Comparison of ENCODE assay signal across 8 cellular contexts in genomic region chr16:31265329-31266245, GRCh38. TPM values are rescaled to one million over a fixed set of nuclear protein-coding genes. Genes with fewer than 3 reads are reported as not detected.
DNase-seq lines count a peak whose midpoint lies in the region; ATAC-seq and TF ChIP-seq lines count a peak whose summit lies in the region.

No MANE protein-coding gene starts in this region.

- H3K4me1 Mint-ChIP-seq in activated T-cell treated with anti-CD3 and anti-CD28 coated beads, Interleukin-2, amount 50 U/mL, for 24 hours (ENCODE audit: low read depth), result peaks cover 40% of the 10 kb centered on the region
- peaks cover 48% of the 10 kb centered on the region for H3K4me1 Mint-ChIP-seq in stimulated activated effector memory CD8-positive, alpha-beta T cell treated with anti-CD3 and anti-CD28 coated beads, Interleukin-12 subunit alpha, Interleukin-12 subunit beta, amount 100 ng/mL, for 72 hours

- H3K4me3 Mint-ChIP-seq in activated T-cell treated with anti-CD3 and anti-CD28 coated beads, Interleukin-2, amount 50 U/mL, for 24 hours, result peak overlapping the region; percentile 49
- H3K4me3 Mint-ChIP-seq in stimulated activated effector memory CD8-positive, alpha-beta T cell treated with anti-CD3 and anti-CD28 coated beads, Interleukin-12 subunit alpha, Interleukin-12 subunit beta, amount 100 ng/mL, for 72 hours, result peak overlapping the region; percentile 71

- H3K27me3 Mint-ChIP-seq in activated T-cell treated with anti-CD3 and anti-CD28 coated beads, Interleukin-2, amount 50 U/mL, for 24 hours, result no peaks in the 10 kb centered on the region

- no peaks in the 10 kb centered on the region for H3K9me3 ChIP-seq in BE2C

- peak overlapping the region; percentile 91 for H3K27ac Mint-ChIP-seq in activated T-cell treated with anti-CD3 and anti-CD28 coated beads, Interleukin-2, amount 50 U/mL, for 24 hours
- H3K27ac Mint-ChIP-seq in stimulated activated effector memory CD8-positive, alpha-beta T cell treated with anti-CD3 and anti-CD28 coated beads, Interleukin-12 subunit alpha, Interleukin-12 subunit beta, amount 100 ng/mL, for 72 hours, result peak overlapping the region; percentile 96

- ATAC-seq in GM21737 (IDR thresholded peaks at IDR 0.05; ENCODE audit: unreplicated experiment), result peak; percentile 84
- ATAC-seq in stimulated activated effector memory CD8-positive, alpha-beta T cell treated with anti-CD3 and anti-CD28 coated beads, Interleukin-12 subunit alpha, Interleukin-12 subunit beta, amount 100 ng/mL, for 72 hours, result peak; percentile 98

- TF ChIP-seq CTCF in BE2C (IDR thresholded peaks at IDR 0.05; ENCODE audit: low read depth, low read length), result no peak

- no peak overlapping the region for H3K4me3 ChIP-seq in BE2C (ENCODE audit: low read depth, low read length)

- H3K9me3 Mint-ChIP-seq in activated T-cell treated with anti-CD3 and anti-CD28 coated beads, Interleukin-2, amount 50 U/mL, for 24 hours, result no peaks in the 10 kb centered on the region
- no peaks in the 10 kb centered on the region for H3K9me3 Mint-ChIP-seq in stimulated activated effector memory CD8-positive, alpha-beta T cell treated with anti-CD3 and anti-CD28 coated beads, Interleukin-12 subunit alpha, Interleukin-12 subunit beta, amount 100 ng/mL, for 72 hours

- H3K36me3 ChIP-seq in BE2C, result no peaks in the 10 kb centered on the region

- H3K36me3 Mint-ChIP-seq in activated T-cell treated with anti-CD3 and anti-CD28 coated beads, Interleukin-2, amount 50 U/mL, for 24 hours (ENCODE audit: low read depth), result no peaks in the 10 kb centered on the region
- H3K36me3 Mint-ChIP-seq in stimulated activated effector memory CD8-positive, alpha-beta T cell treated with anti-CD3 and anti-CD28 coated beads, Interleukin-12 subunit alpha, Interleukin-12 subunit beta, amount 100 ng/mL, for 72 hours, result peaks cover 21% of the 10 kb centered on the region

- H3K27me3 ChIP-seq in BE2C, result peaks cover 24% of the 10 kb centered on the region

- H3K4me1 ChIP-seq in BE2C, result no peaks in the 10 kb centered on the region

- DNase-seq in ELF-1 (ENCODE audit: low read depth, low spot score) (peak; percentile 31), M059J (ENCODE audit: low read depth) (peak; percentile 78), kidney tubule cell (ENCODE audit: low spot score) (peak; percentile 93), amniotic stem cell (lab: John Stamatoyannopoulos, UW) (no peak), BE2C (no peak)
- peak; percentile 80 for DNase-seq in activated T-cell treated with anti-CD3 and anti-CD28 coated beads, Interleukin-2, amount 50 U/mL, for 24 hours
- peak; percentile 54 to 84 for DNase-seq in stimulated activated effector memory CD8-positive, alpha-beta T cell treated with anti-CD3 and anti-CD28 coated beads, Interleukin-12 subunit alpha, Interleukin-12 subunit beta, amount 100 ng/mL, for 72 hours (ENCODE audit: low spot score in 2 of 2)

RNA-seq across cellular contexts. Expression of gene ITGAM, which starts 5.8 kb away (rescaled TPM):
- not detected in 2 replicates for total RNA-seq in M059J (2014; rRNA removed; shearing (Covaris generic))
- polyA plus RNA-seq in BE2C (2012; ENCODE audit: insufficient read depth, insufficient read length, low read depth), result not detected

RNA-seq across cellular contexts. Expression of gene PYDC1, which starts 48.7 kb away (rescaled TPM):
- total RNA-seq in M059J (2014; rRNA removed; shearing (Covaris generic)), result not detected in 2 replicates
- polyA plus RNA-seq in BE2C (2012; ENCODE audit: insufficient read depth, insufficient read length, low read depth), result not detected

RNA-seq across cellular contexts. Expression of gene TRIM72, which starts 51.7 kb away (rescaled TPM):
- total RNA-seq in M059J (2014; rRNA removed; shearing (Covaris generic)), result not detected in 2 replicates
- polyA plus RNA-seq in BE2C (2012; ENCODE audit: insufficient read depth, insufficient read length, low read depth), result 0.54 TPM

Comparison
In these comparisons a context has a peak if more than half of its experiments do, and no peak if none do; other contexts are left out.
1. DNase-seq: peak in ELF-1 (single experiment), M059J (single experiment), activated T-cell treated with anti-CD3 and anti-CD28 coated beads, Interleukin-2, amount 50 U/mL, for 24 hours (single experiment), kidney tubule cell (single experiment) and stimulated activated effector memory CD8-positive, alpha-beta T cell treated with anti-CD3 and anti-CD28 coated beads, Interleukin-12 subunit alpha, Interleukin-12 subunit beta, amount 100 ng/mL, for 72 hours (2 of 2); none in amniotic stem cell (single experiment) and BE2C (single experiment).